ENCODE assay signal across 1 cellular context in genomic region chr7:148264933-148265557, GRCh38.
TF ChIP-seq lines count a peak whose summit lies in the region.

No MANE protein-coding gene starts in this region.

TF ChIP-seq in K562, 482 proteins besides CTCF, POLR2A, EP300 and RAD21 (continued from another document):
- no peak for TF ChIP-seq GATA2 (CRISPR knock-in tag; IDR thresholded peaks at IDR 0.05)
- TF ChIP-seq SMC3 (conservative IDR thresholded peaks at IDR 0.05; ENCODE audit: insufficient read depth, low read depth, low read length) = peak; percentile 48
- no peak for TF ChIP-seq POLR2B (IDR thresholded peaks at IDR 0.05; ENCODE audit: low read depth, partially characterized antibody)
